ENCODE assay signal across 1 cellular context in genomic region chr1:174580801-174581200, GRCh38.
A peak's percentile ranks its signal among the peaks of the same experiment; 100 is the strongest.
TF ChIP-seq lines count a peak whose summit lies in the region.

No MANE protein-coding gene starts in this region.

TF ChIP-seq in K562, 482 proteins besides CTCF, POLR2A, EP300 and RAD21 (continued from another document):
- TF ChIP-seq NKRF (IDR thresholded peaks at IDR 0.05; ENCODE audit: borderline replicate concordance) (no peak), MEF2D (tag; conservative IDR thresholded peaks at IDR 0.05; ENCODE audit: low read depth) (0 out of 2 replicates have a peak, but pooled peaks have one; percentile 36), SP2 (IDR thresholded peaks at IDR 0.05; ENCODE audit: extremely low read depth, low read depth, low read length, poor library complexity, severe bottlenecking) (no peak), RBM39 (optimal IDR thresholded peaks at IDR 0.05; ENCODE audit: low read depth, low read length) (no peak)
